Comparison of ENCODE assay signal across 6 cellular contexts in the genomic region with DNA sequence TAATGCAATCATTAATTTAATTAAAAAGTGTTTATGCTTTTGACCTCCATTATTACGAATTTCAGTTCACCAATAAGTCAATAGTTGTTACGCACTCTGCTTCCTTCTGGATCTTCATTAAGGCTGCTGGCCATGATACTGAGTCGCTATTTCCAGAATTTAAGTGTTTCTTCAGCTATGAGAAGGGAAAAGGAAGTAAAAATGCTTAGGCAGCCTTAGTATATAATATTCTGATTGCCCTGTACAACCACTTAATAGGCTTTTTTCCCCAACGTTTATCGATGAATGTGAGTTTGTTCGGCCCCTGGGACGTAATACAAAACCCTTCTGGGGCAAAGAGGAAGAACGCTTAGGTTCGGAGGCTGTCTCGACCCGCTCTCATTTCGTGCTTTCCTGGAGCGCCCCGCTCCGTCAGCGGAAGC.
DNase-seq lines count a peak whose midpoint lies in the region; ATAC-seq lines count a peak whose summit lies in the region.

No MANE protein-coding gene starts in this region.

- ATAC-seq in GM18870 (IDR thresholded peaks at IDR 0.05; ENCODE audit: unreplicated experiment): no peak

- H3K27ac Mint-ChIP-seq in activated naive CD8-positive, alpha-beta T cell: peak overlapping the region; percentile 96

- H3K4me3 Mint-ChIP-seq in activated naive CD8-positive, alpha-beta T cell: peak overlapping the region; percentile 97

- no peaks in the 10 kb centered on the region for H3K9me3 Mint-ChIP-seq in activated naive CD8-positive, alpha-beta T cell (ENCODE audit: low read depth)

- H3K36me3 Mint-ChIP-seq in activated naive CD8-positive, alpha-beta T cell: peaks cover 10% of the 10 kb centered on the region

- DNase-seq in activated T-cell treated with anti-CD3 and anti-CD28 coated beads for 1 hour (ENCODE audit: low read depth): peak; percentile 51
- no peak for DNase-seq in activated T-cell treated with anti-CD3 and anti-CD28 coated beads, Interleukin-2, amount 50 U/mL, for 48 hours
- peak; percentile 77 for DNase-seq in middle frontal gyrus (ENCODE audit: extremely low spot score, low spot score)
- DNase-seq in SKM-1 (lab: John Stamatoyannopoulos, UW; ENCODE audit: unreplicated experiment): no peak

- H3K27me3 Mint-ChIP-seq in activated naive CD8-positive, alpha-beta T cell: no peaks in the 10 kb centered on the region

- peaks cover 50% of the 10 kb centered on the region for H3K4me1 Mint-ChIP-seq in activated naive CD8-positive, alpha-beta T cell (ENCODE audit: low read depth)

Comparison
In these comparisons a context has a peak if more than half of its experiments do, and no peak if none do; other contexts are left out.
1. DNase-seq: peak in activated T-cell treated with anti-CD3 and anti-CD28 coated beads for 1 hour (single experiment) and middle frontal gyrus (single experiment); none in activated T-cell treated with anti-CD3 and anti-CD28 coated beads, Interleukin-2, amount 50 U/mL, for 48 hours (0 of 2) and SKM-1 (single experiment).